8 cellular contexts compared by ENCODE assay signal in genomic region chr19:18919086-18919894, GRCh38.
DNase-seq lines count a peak whose midpoint lies in the region; ATAC-seq lines count a peak whose summit lies in the region.

Gene COPE (minus strand): TSS chr19:18919387. CDS start chr19:18919348, 39 bp downstream.
A gene with protein sequence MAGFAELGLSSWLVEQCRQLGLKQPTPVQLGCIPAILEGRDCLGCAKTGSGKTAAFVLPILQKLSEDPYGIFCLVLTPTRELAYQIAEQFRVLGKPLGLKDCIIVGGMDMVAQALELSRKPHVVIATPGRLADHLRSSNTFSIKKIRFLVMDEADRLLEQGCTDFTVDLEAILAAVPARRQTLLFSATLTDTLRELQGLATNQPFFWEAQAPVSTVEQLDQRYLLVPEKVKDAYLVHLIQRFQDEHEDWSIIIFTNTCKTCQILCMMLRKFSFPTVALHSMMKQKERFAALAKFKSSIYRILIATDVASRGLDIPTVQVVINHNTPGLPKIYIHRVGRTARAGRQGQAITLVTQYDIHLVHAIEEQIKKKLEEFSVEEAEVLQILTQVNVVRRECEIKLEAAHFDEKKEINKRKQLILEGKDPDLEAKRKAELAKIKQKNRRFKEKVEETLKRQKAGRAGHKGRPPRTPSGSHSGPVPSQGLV (plus strand): TSS chr19:18919715. CDS start chr19:18919742, 27 bp downstream.

- H3K36me3 ChIP-seq in BLaER1: peaks cover 47% of the 10 kb centered on the region

- no peaks in the 10 kb centered on the region for H3K9me3 ChIP-seq in BLaER1

- H3K4me2 ChIP-seq in BLaER1: peak within 1 kb of the TSS; percentile 95

- peak within 1 kb of the TSS; percentile 95 for H3K4me3 ChIP-seq in BLaER1

- H3K27me3 ChIP-seq in BLaER1: no peaks in the 10 kb centered on the region

- ATAC-seq in GM19328 (IDR thresholded peaks at IDR 0.05; ENCODE audit: unreplicated experiment): peak; percentile 88
- peak; percentile 92 for ATAC-seq in HG03520 (IDR thresholded peaks at IDR 0.05; ENCODE audit: unreplicated experiment)

- peaks cover 55% of the 10 kb centered on the region for H3K4me1 ChIP-seq in BLaER1

- H3K27ac ChIP-seq in BLaER1: peak within 1 kb of the TSS; percentile 89

- H4K20me1 ChIP-seq in BLaER1: peaks cover 64% of the 10 kb centered on the region

- H3K9ac ChIP-seq in BLaER1: peak within 1 kb of the TSS; percentile 92

- DNase-seq in NCI-H748 (lab: John Stamatoyannopoulos, UW; ENCODE audit: unreplicated experiment) (peak; percentile 97), dedifferentiated amniotic fluid mesenchymal stem cell (ENCODE audit: extremely low spot score) (peak; percentile 100), left kidney (ENCODE audit: low read depth, low spot score) (peak; percentile 100)
- peak; percentile 98 for DNase-seq in activated CD4-positive, alpha-beta T cell treated with anti-CD3 and anti-CD28 coated beads, Interleukin-2, amount 50 U/mL, for 1 hour
- peak; percentile 97 for DNase-seq in stimulated activated CD4-positive, alpha-beta T cell treated with anti-CD3 and anti-CD28 coated beads, Interleukin-2, amount 100 ng/mL, for 24 hours

Comparison
In these comparisons a context has a peak if more than half of its experiments do, and no peak if none do; other contexts are left out.
1. Peak in every context shown above with its lines: DNase-seq, ATAC-seq, H3K4me3 ChIP-seq and H3K27ac ChIP-seq.